Comparison of ENCODE assay signal across 8 cellular contexts in the genomic region with DNA sequence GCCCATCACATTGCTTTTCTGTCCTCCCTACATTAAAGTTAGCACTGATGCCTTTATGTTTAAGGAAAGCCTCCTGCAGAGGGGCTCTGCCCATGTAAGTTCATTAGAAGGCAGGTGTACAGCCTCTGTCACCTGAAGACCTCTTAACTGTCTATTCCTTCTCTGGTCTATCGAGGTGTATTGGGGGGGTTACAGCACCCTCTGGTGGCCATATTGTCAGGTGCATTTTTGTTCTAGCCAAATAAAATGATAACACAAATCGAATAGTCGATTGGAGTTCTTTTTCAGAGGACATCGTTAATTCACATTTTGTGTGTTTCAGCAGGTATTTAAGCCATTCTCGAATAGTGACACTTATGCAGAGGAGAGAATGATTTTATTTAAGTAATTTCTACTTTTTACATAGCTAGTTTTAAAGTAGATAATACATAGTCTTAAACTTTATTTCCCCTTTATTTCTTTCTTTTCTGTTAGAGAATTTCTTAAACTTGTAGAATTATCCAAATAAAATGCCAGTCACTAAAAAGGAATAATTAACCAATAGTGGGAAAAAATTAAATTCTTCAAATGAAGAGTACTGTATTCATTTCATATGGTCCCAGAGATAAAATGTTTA.
DNase-seq lines count a peak whose midpoint lies in the region; ATAC-seq, FAIRE-seq and TF ChIP-seq lines count a peak whose summit lies in the region.

No MANE protein-coding gene starts in this region.

- no peaks in the 10 kb centered on the region for H3K27me3 ChIP-seq in colonic mucosa

- H3K4me1 Mint-ChIP-seq in mesothelial cell of epicardium = peaks cover 64% of the 10 kb centered on the region

- in situ Hi-C loops in GM13977 (cut with MboI; ENCODE audit: low pct_unique_long_range_greater_than_20kb, low sequenced_read_pairs, unreplicated experiment) = no loop called here

- H3K9me3 ChIP-seq in A549 (no peaks in the 10 kb centered on the region), colonic mucosa (no peaks in the 10 kb centered on the region)

- no peaks in the 10 kb centered on the region for H3K36me3 ChIP-seq in colonic mucosa

- H3K27ac Mint-ChIP-seq in mesothelial cell of epicardium = peak overlapping the region; percentile 79

- intact Hi-C loops in colonic mucosa (cut with DNase I) = no loop called here

- TF ChIP-seq EP300 in A549 (IDR thresholded peaks at IDR 0.05) = no peak

- no peak overlapping the region for H3K9ac ChIP-seq in colonic mucosa (ENCODE audit: low read depth in 2 of 2, low read length in 2 of 2)

- peak; percentile 83 for TF ChIP-seq CTCF in A549 (IDR thresholded peaks at IDR 0.05)
- TF ChIP-seq CTCF in GM13977 (IDR thresholded peaks at IDR 0.05; ENCODE audit: extremely low read depth, insufficient read depth, missing control alignments) = peak; percentile 74
- peak; percentile 84 for TF ChIP-seq CTCF in colonic mucosa (IDR thresholded peaks at IDR 0.05)
- peak; percentile 86 for TF ChIP-seq CTCF in mesothelial cell of epicardium (IDR thresholded peaks at IDR 0.05; ENCODE audit: unreplicated experiment)

- H3K4me1 ChIP-seq in A549 (peaks cover 68% of the 10 kb centered on the region), colonic mucosa (no peaks in the 10 kb centered on the region)

- 2% methylated on average over 5 of the region's 5 CpGs for WGBS in A549 (ENCODE audit: missing lambda C conversion rate)

- ATAC-seq in A549 = 0 out of 6 replicates have a peak, but pooled peaks of 1 of the 2 experiments have one; percentile 25

- TF ChIP-seq RAD21 in A549 (conservative IDR thresholded peaks at IDR 0.05 in 1 of 2, IDR thresholded peaks at IDR 0.05 in 1 of 2) = peak; percentile 74 to 78

- H3K4me3 ChIP-seq in A549 = no peak overlapping the region
- no peak overlapping the region for H3K4me3 ChIP-seq in colonic mucosa

- POLR2A ChIA-PET in A549 (lab: Yijun Ruan, JAX) = interaction anchor here (0.6 kb wide), 1 partner anchor 134 kb away, joined by 3 read pairs; no protein-coding TSS in a partner anchor

- FAIRE-seq in A549 (lab: Jason Lieb, UNC) = no peak

- DNase-seq in A549 (ENCODE audit: low read depth in 1 of 2, low spot score in 1 of 2) = peak; percentile 41 to 51
- peak; percentile 77 for DNase-seq in GM13977 (ENCODE audit: low spot score)
- peak; percentile 73 for DNase-seq in NCI-H2107 treated with DMSO at 0.1 percent for 48 hours (lab: John Stamatoyannopoulos, UW; ENCODE audit: unreplicated experiment)
- DNase-seq in activated CD4-positive, alpha-beta T cell treated with anti-CD3 and anti-CD28 coated beads for 24 hours (ENCODE audit: low read depth in 2 of 2) = peak; percentile 50 to 59
- DNase-seq in colonic mucosa = peak; percentile 78
- DNase-seq in mesothelial cell of epicardium (ENCODE audit: low spot score in 2 of 2, unreplicated experiment in 2 of 2) = peak in 1 of 2 experiments; percentile 69
- DNase-seq in stimulated activated naive CD4-positive, alpha-beta T cell (lab: John Stamatoyannopoulos, UW) = peak; percentile 18 to 69 (median 34)
- no peak for DNase-seq in DMS153 treated with DMSO at 0.1 percent for 48 hours (lab: John Stamatoyannopoulos, UW; ENCODE audit: unreplicated experiment)

- H3K9me3 Mint-ChIP-seq in mesothelial cell of epicardium = no peaks in the 10 kb centered on the region

- H3K27me3 Mint-ChIP-seq in mesothelial cell of epicardium (ENCODE audit: low read depth) = no peaks in the 10 kb centered on the region

- H3K4me3 Mint-ChIP-seq in mesothelial cell of epicardium = no peak overlapping the region

- peak overlapping the region; percentile 9; the same call in 1 of the 3 replicates for H3K4me2 ChIP-seq in A549

- H3K36me3 Mint-ChIP-seq in mesothelial cell of epicardium = no peaks in the 10 kb centered on the region

- CTCF ChIA-PET in A549 (lab: Yijun Ruan, JAX) = interaction anchor here (0.6 to 1.8 kb wide), 26 partner anchors 9 to 623 kb away, joined by 3 to 11 read pairs (median 4); no protein-coding TSS in a partner anchor

- no peak for TF ChIP-seq POLR2A in A549 (IDR thresholded peaks at IDR 0.05; ENCODE audit: low read length)

- H3K27ac ChIP-seq in A549 (peak overlapping the region in 1 of 2 experiments; percentile 24; a peak in 1 of 6 replicates), colonic mucosa (no peak overlapping the region)

TF ChIP-seq in A549, 52 proteins besides CTCF, POLR2A, EP300 and RAD21:
- TF ChIP-seq SMC3 (IDR thresholded peaks at IDR 0.05) = peak; percentile 74
- no peak for TF ChIP-seq REST (IDR thresholded peaks at IDR 0.05)
- no peak for TF ChIP-seq MYC (IDR thresholded peaks at IDR 0.05; ENCODE audit: borderline replicate concordance, low read length)
- TF ChIP-seq RFX5 (IDR thresholded peaks at IDR 0.05) = no peak
- TF ChIP-seq, protein P1, sequence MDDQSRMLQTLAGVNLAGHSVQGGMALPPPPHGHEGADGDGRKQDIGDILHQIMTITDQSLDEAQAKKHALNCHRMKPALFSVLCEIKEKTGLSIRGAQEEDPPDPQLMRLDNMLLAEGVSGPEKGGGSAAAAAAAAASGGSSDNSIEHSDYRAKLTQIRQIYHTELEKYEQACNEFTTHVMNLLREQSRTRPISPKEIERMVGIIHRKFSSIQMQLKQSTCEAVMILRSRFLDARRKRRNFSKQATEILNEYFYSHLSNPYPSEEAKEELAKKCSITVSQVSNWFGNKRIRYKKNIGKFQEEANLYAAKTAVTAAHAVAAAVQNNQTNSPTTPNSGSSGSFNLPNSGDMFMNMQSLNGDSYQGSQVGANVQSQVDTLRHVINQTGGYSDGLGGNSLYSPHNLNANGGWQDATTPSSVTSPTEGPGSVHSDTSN (IDR thresholded peaks at IDR 0.05) = no peak
TF ChIP-seq in A549: peak in this region for 1.
